34 cellular contexts compared by ENCODE assay signal in genomic region chr2:125267683-125268082, GRCh38.
"Had no signal": no experiment of that assay in that cellular context is flagged by ENCODE, and none has a peak within 500 bp of the region (broad histone marks: within the 10 kb centered on the region; RNA-seq: fewer than 3 reads in every experiment).

No MANE protein-coding gene starts in this region.

- H3K36me3 ChIP-seq: MG63 had no signal

- H3K4me3 ChIP-seq: MG63 had no signal

- H3K27me3 ChIP-seq: MG63 had no signal

- H3K9me3 ChIP-seq: MG63 had no signal

- DNase-seq: Karpas-422, Kasumi-1, MG63, MM.1S, MV-4-11, NCI-H1048, NCI-H1092, NCI-H1092 treated with DMSO at 0.1 percent for 48 hours, NCI-H1105, NCI-H1105 treated with DMSO at 0.1 percent for 48 hours, NCI-H1417, NCI-H1417 treated with DMSO at 0.1 percent for 48 hours, NCI-H1436, NCI-H1436 treated with DMSO at 0.1 percent for 48 hours, NCI-H146, NCI-H1694, NCI-H1694 treated with DMSO at 0.1 percent for 48 hours, NCI-H187, NCI-H187 treated with DMSO at 0.1 percent for 48 hours, NCI-H1930, NCI-H2029, NCI-H2029 treated with DMSO at 0.1 percent for 48 hours, NCI-H2081, NCI-H2081 treated with DMSO at 0.1 percent for 48 hours, NCI-H2107, NCI-H2171, NCI-H2171 treated with DMSO at 0.1 percent for 48 hours, NCI-H2227 treated with DMSO at 0.1 percent for 48 hours, NCI-H226, NCI-H345, NCI-H446, NCI-H446 treated with DMSO at 0.1 percent for 48 hours, NCI-H510A, NCI-H510A treated with DMSO at 0.1 percent for 48 hours had no signal
